Comparison of ENCODE assay signal across 8 cellular contexts in the genomic region with DNA sequence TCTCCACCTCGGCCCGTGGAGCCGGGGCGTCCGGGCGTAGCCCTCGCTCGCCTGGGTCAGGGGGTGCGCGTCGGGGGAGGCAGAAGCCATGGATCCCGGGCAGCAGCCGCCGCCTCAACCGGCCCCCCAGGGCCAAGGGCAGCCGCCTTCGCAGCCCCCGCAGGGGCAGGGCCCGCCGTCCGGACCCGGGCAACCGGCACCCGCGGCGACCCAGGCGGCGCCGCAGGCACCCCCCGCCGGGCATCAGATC. TPM values are rescaled to one million over a fixed set of nuclear protein-coding genes. Genes with fewer than 3 reads are reported as not detected.
DNase-seq lines count a peak whose midpoint lies in the region; ATAC-seq, FAIRE-seq and TF ChIP-seq lines count a peak whose summit lies in the region.

No MANE protein-coding gene starts in this region.

- H3K9me3 ChIP-seq in RWPE2 (ENCODE audit: severe bottlenecking), result no peaks in the 10 kb centered on the region
- no peaks in the 10 kb centered on the region for H3K9me3 ChIP-seq in small intestine (ENCODE audit: control insufficient read depth, low read depth)
- no peaks in the 10 kb centered on the region for H3K9me3 ChIP-seq in Karpas-422 (ENCODE audit: low read length)

- H2AFZ ChIP-seq in Karpas-422 (ENCODE audit: low read length), result no peak overlapping the region

- H3K27ac ChIP-seq in RWPE2 (ENCODE audit: poor library complexity, severe bottlenecking) (peak overlapping the region; percentile 98), small intestine (ENCODE audit: low read depth in 1 of 2, low read length in 1 of 2) (peak overlapping the region; percentile 93 to 99), Karpas-422 (ENCODE audit: low read length) (no peak overlapping the region)

- peak overlapping the region; percentile 89 for H3K4me3 ChIP-seq in RWPE2 (ENCODE audit: severe bottlenecking)
- H3K4me3 ChIP-seq in small intestine (ENCODE audit: low read depth in 1 of 2, low read length in 2 of 2), result peak overlapping the region; percentile 90 to 94
- H3K4me3 ChIP-seq in Karpas-422 (ENCODE audit: low read length), result no peak overlapping the region

- H3K36me3 ChIP-seq in RWPE2 (ENCODE audit: low read depth), result peaks cover 25% of the 10 kb centered on the region
- no peaks in the 10 kb centered on the region for H3K36me3 ChIP-seq in small intestine (ENCODE audit: control insufficient read depth in 2 of 2, insufficient read depth in 2 of 2, low read length in 2 of 2)
- no peaks in the 10 kb centered on the region for H3K36me3 ChIP-seq in Karpas-422 (ENCODE audit: insufficient read depth, low read length)

- H3K9me2 ChIP-seq in Karpas-422 (replicated peaks; ENCODE audit: insufficient read depth, low read length), result no peaks in the 10 kb centered on the region

- H3K4me1 ChIP-seq in RWPE2 (ENCODE audit: insufficient read depth, poor library complexity, severe bottlenecking), result peaks cover 32% of the 10 kb centered on the region
- peaks cover 0 to 2% of the 10 kb centered on the region in 2 donors for H3K4me1 ChIP-seq in small intestine (ENCODE audit: control insufficient read depth in 2 of 2, insufficient read depth in 1 of 2, low read depth in 1 of 2, low read length in 1 of 2)
- H3K4me1 ChIP-seq in Karpas-422 (ENCODE audit: low read length), result peaks cover 8% of the 10 kb centered on the region

- no peak overlapping the region for H3K4me2 ChIP-seq in Karpas-422 (ENCODE audit: low read depth, low read length, poor library complexity, severe bottlenecking)

- no peaks in the 10 kb centered on the region for H3K79me2 ChIP-seq in Karpas-422 (ENCODE audit: low read length)

- intact Hi-C loops in left cardiac atrium (cut with DNase I), result loop anchor here in 1 of 2 donors (5.0 to 10.0 kb wide), 2 partner anchors 117 to 154 kb away; no protein-coding TSS in a partner anchor

- H3K27me3 ChIP-seq in RWPE2 (ENCODE audit: insufficient read depth, poor library complexity, severe bottlenecking) (no peaks in the 10 kb centered on the region), small intestine (ENCODE audit: control insufficient read depth in 2 of 2, insufficient read depth in 2 of 2, low read length in 2 of 2) (peaks cover 0 to 1% of the 10 kb centered on the region in 2 donors), Karpas-422 (ENCODE audit: low read length) (no peaks in the 10 kb centered on the region)

- FAIRE-seq in small intestine (lab: Jason Lieb, UNC), result no peak

- 0 to 20% (median 1%) methylated on average over 1 to 31 of the region's 31 CpGs for WGBS in small intestine, 3 donors

- peak; percentile 43 for DNase-seq in AG20443 (ENCODE audit: low spot score)
- DNase-seq in RWPE2 (ENCODE audit: low spot score), result no peak
- DNase-seq in left cardiac atrium, result peak; percentile 48
- no peak for DNase-seq in small intestine
- DNase-seq in Karpas-422, result no peak
- DNase-seq in effector CD4-positive, alpha-beta T cell, result no peak
- DNase-seq in 8988T, result no peak

- TF ChIP-seq CTCF in RWPE2 (IDR thresholded peaks at IDR 0.05; ENCODE audit: poor library complexity, severe bottlenecking), result no peak

- no peaks in the 10 kb centered on the region for H4K20me1 ChIP-seq in Karpas-422 (ENCODE audit: insufficient read depth, low read depth, low read length)

- H3K9ac ChIP-seq in Karpas-422 (ENCODE audit: low read length), result no peak overlapping the region

- ATAC-seq in GM21529 (IDR thresholded peaks at IDR 0.05; ENCODE audit: unreplicated experiment) (peak; percentile 10), RWPE2 (ENCODE audit: low read depth) (no peak), left cardiac atrium (no peak)

RNA-seq across cellular contexts. Expression of a gene that starts 0.4 kb away (rescaled TPM):
- 10 to 100 TPM; 59.1 to 67.5 TPM for total RNA-seq in left cardiac atrium
- 10 to 100 TPM; 14.1 to 24.4 (median 15.2) TPM for polyA plus RNA-seq in small intestine
- 0.14 TPM in 1 of 2 replicates, not detected in the other for total RNA-seq in Karpas-422 (2014; rRNA removed; shearing (Covaris generic); ENCODE audit: low replicate concordance)

Comparison
In these comparisons a context has a peak if more than half of its experiments do, and no peak if none do; other contexts are left out.
1. DNase-seq: peak in AG20443 (single experiment) and left cardiac atrium (single experiment); none in RWPE2 (single experiment), small intestine (single experiment), Karpas-422 (single experiment), effector CD4-positive, alpha-beta T cell (single experiment) and 8988T (single experiment).
2. RNA of a gene that starts 0.4 kb away (total RNA-seq): 59.1 to 67.5 TPM in left cardiac atrium; 0.14 TPM in Karpas-422; every median in the first group is over 10 times any median in the second.